In genomic region chr7:74130518-74130917, GRCh38 we compare ENCODE assay signal across 22 cellular contexts. TPM values are rescaled to one million over a fixed set of nuclear protein-coding genes. Genes with fewer than 3 reads are reported as not detected.
A peak's percentile ranks its signal among the peaks of the same experiment; 100 is the strongest.
DNase-seq lines count a peak whose midpoint lies in the region; ATAC-seq, FAIRE-seq and TF ChIP-seq lines count a peak whose summit lies in the region.
"Had no signal": no experiment of that assay in that cellular context is flagged by ENCODE, and none has a peak within 500 bp of the region (broad histone marks: within the 10 kb centered on the region; RNA-seq: fewer than 3 reads in every experiment).

No MANE protein-coding gene starts in this region.

- no peak for TF ChIP-seq RAD21 in HepG2 (CRISPR knock-in tag; IDR thresholded peaks at IDR 0.05)
- no peak for TF ChIP-seq RAD21 in HCT116 (IDR thresholded peaks at IDR 0.05; ENCODE audit: low read depth)

- CTCF ChIA-PET in HepG2 (lab: Yijun Ruan, JAX; ENCODE audit: low intra/inter-chr PET ratio, low total read pairs): no interaction called here
- CTCF ChIA-PET in HCT116 (lab: Charles Lee): interaction anchor here (1.4 kb wide), 1 partner anchor 11 kb away, joined by 5 read pairs; no protein-coding TSS in a partner anchor

- H3K9me2 ChIP-seq in HCT116 (ENCODE audit: insufficient read depth): no peaks in the 10 kb centered on the region

- intact Hi-C loops in HepG2 (cut with micrococcal nuclease; ENCODE audit: unreplicated experiment): no loop called here
- intact Hi-C loops in right lobe of liver (cut with DNase I): no loop called here
- intact Hi-C loops in HCT116 (cut with micrococcal nuclease): no loop called here

- FAIRE-seq in HepG2 (lab: Jason Lieb, UNC): no peak
- FAIRE-seq: G401.6, GM12891 had no signal

- no peaks in the 10 kb centered on the region for H3K79me2 ChIP-seq in HepG2 (ENCODE audit: insufficient read depth, low read length)
- no peaks in the 10 kb centered on the region for H3K79me2 ChIP-seq in HCT116 (ENCODE audit: insufficient read depth, low read length)

- no peak for DNase-seq in HepG2 (ENCODE audit: low spot score)
- DNase-seq in right lobe of liver: no peak
- no peak for DNase-seq in HCT116 (ENCODE audit: low read depth, low spot score)
- no peak for DNase-seq in WERI-Rb-1
- DNase-seq in stimulated activated naive CD8-positive, alpha-beta T cell treated with anti-CD3 and anti-CD28 coated beads, Interleukin-15, Interleukin-2, amounts not matched to agents 100 U/mL and 50 U/mL, for 24 hours: no peak
- DNase-seq: ACHN; BE2C; C1 segment of cervical spinal cord; CD4-positive, alpha-beta memory T cell; CD4-positive, CD25-positive, alpha-beta regulatory T cell; CD8-positive, alpha-beta memory T cell; COR-L47; DMS 273 treated with DMSO at 0.1 percent for 48 hours; DMS153; DMS53; DMS79; DND-41; GF-D8 had no signal

- H3K9ac ChIP-seq in HepG2 (ENCODE audit: insufficient read depth, low read depth, low read length) (no peak overlapping the region), HCT116 (ENCODE audit: low read length) (no peak overlapping the region)
- H3K9ac ChIP-seq: BLaER1 had no signal

- H2AFZ ChIP-seq in HepG2 (ENCODE audit: low read length) (no peak overlapping the region), HCT116 (ENCODE audit: low read depth, low read length, poor library complexity, severe bottlenecking) (peak overlapping the region; percentile 17)

- no TSS peak for BruUV-seq in HepG2 (replicated peaks; lab: Mats Ljungman, UMichigan)
- BruUV-seq in HCT116 (replicated peaks; lab: Mats Ljungman, UMichigan): no TSS peak

- POLR2A ChIA-PET in HepG2 (lab: Yijun Ruan, JAX) (no interaction called here), HCT116 (lab: Charles Lee) (no interaction called here)

- H3K4me1 ChIP-seq in HepG2 (ENCODE audit: insufficient read depth, low read length) (no peaks in the 10 kb centered on the region), right lobe of liver (no peaks in the 10 kb centered on the region), HCT116 (ENCODE audit: control insufficient read depth in 1 of 2, insufficient read depth in 2 of 2, low read length in 2 of 2) (peaks cover 27 to 35% of the 10 kb centered on the region in 2 experiments)
- H3K4me1 ChIP-seq: BE2C had no signal

- H3K27ac ChIP-seq in HepG2 (ENCODE audit: extremely low read length, insufficient read depth, low read length) (no peak overlapping the region), right lobe of liver (no peak overlapping the region), HCT116 (ENCODE audit: low read depth, low read length) (no peak overlapping the region), WERI-Rb-1 (no peak overlapping the region)
- H3K27ac ChIP-seq: 22Rv1, BLaER1 had no signal

- 40% methylated on average over 4 of the region's 4 CpGs for WGBS in HepG2 (ENCODE audit: low lambda C conversion rate)
- 73% methylated on average over 4 of the region's 4 CpGs for WGBS in right lobe of liver (ENCODE audit: insufficient coverage, low coverage, low lambda C conversion rate, missing lambda C conversion rate)

- H3K36me3 ChIP-seq in HepG2 (replicated peaks in 1 of 2; ENCODE audit: control insufficient read depth in 1 of 2, insufficient read depth in 2 of 2, low read length in 2 of 2) (no peaks in the 10 kb centered on the region), right lobe of liver (no peaks in the 10 kb centered on the region), HCT116 (ENCODE audit: control insufficient read depth in 1 of 2, insufficient read depth in 2 of 2, low read length in 2 of 2) (no peaks in the 10 kb centered on the region), WERI-Rb-1 (no peaks in the 10 kb centered on the region)
- H3K36me3 ChIP-seq: BE2C, BLaER1 had no signal

- H3K4me3 ChIP-seq in HepG2 (replicated peaks in 1 of 3; ENCODE audit: insufficient read depth in 1 of 3, low read depth in 2 of 3, low read length in 3 of 3): no peak overlapping the region
- no peak overlapping the region for H3K4me3 ChIP-seq in right lobe of liver
- no peak overlapping the region for H3K4me3 ChIP-seq in HCT116 (replicated peaks in 1 of 2; ENCODE audit: low read depth in 1 of 2, low read length in 2 of 2)
- no peak overlapping the region for H3K4me3 ChIP-seq in WERI-Rb-1 (ENCODE audit: low read depth, low read length)
- H3K4me3 ChIP-seq: BLaER1 had no signal

- RAD21 ChIA-PET in HCT116 (lab: Charles Lee; ENCODE audit: low non-redundant PET in 1 of 2, low total read pairs in 2 of 2, uncharacterized antibody in 2 of 2, unreplicated experiment in 2 of 2): interaction anchor here in 1 of 2 experiments (0.6 kb wide), 1 partner anchor 58 kb away, joined by 8 read pairs; no protein-coding TSS in a partner anchor

- H3K9me3 ChIP-seq in HepG2 (ENCODE audit: low read length) (no peaks in the 10 kb centered on the region), right lobe of liver (no peaks in the 10 kb centered on the region), HCT116 (ENCODE audit: control insufficient read depth in 1 of 2, insufficient read depth in 1 of 2, low read depth in 1 of 2, low read length in 2 of 2) (no peaks in the 10 kb centered on the region), WERI-Rb-1 (ENCODE audit: severe bottlenecking) (no peaks in the 10 kb centered on the region)
- H3K9me3 ChIP-seq: BE2C, BLaER1 had no signal

- TF ChIP-seq CTCF in HepG2 (CRISPR knock-in tag; IDR thresholded peaks at IDR 0.05): no peak
- no peak for TF ChIP-seq CTCF in right lobe of liver (IDR thresholded peaks at IDR 0.05)
- no peak for TF ChIP-seq CTCF in HCT116 (IDR thresholded peaks at IDR 0.05 in 2 of 3, conservative IDR thresholded peaks at IDR 0.05 in 1 of 3; ENCODE audit: borderline replicate concordance in 1 of 3, insufficient read depth in 1 of 3, low read depth in 2 of 3, low read length in 2 of 3)
- no peak for TF ChIP-seq CTCF in WERI-Rb-1 (IDR thresholded peaks at IDR 0.05; ENCODE audit: low read depth, low read length)

- ATAC-seq in HepG2: no peak
- ATAC-seq in right lobe of liver: no peak
- ATAC-seq in HCT116: no peak
- ATAC-seq in stimulated activated naive CD8-positive, alpha-beta T cell treated with anti-CD3 and anti-CD28 coated beads, Interleukin-15, Interleukin-2, amounts not matched to agents 100 U/mL and 50 U/mL, for 24 hours: no peak

- H3K4me2 ChIP-seq in HepG2 (ENCODE audit: low read depth, low read length): no peak overlapping the region
- no peak overlapping the region for H3K4me2 ChIP-seq in HCT116 (ENCODE audit: low read length)
- H3K4me2 ChIP-seq: BLaER1 had no signal

- in situ Hi-C loops in HepG2 (cut with HindIII; ENCODE audit: extremely low pct_ligation_motif_present, low pct_unique_long_range_greater_than_20kb): no loop called here

- TF ChIP-seq EP300 in HepG2 (IDR thresholded peaks at IDR 0.05; ENCODE audit: low read depth in 2 of 2, low read length in 2 of 2) (no peak), HepG2 (CRISPR knock-in tag; IDR thresholded peaks at IDR 0.05; ENCODE audit: borderline replicate concordance) (no peak)

- TF ChIP-seq POLR2A in HepG2 (IDR thresholded peaks at IDR 0.05; ENCODE audit: insufficient read depth in 1 of 2, low read depth in 2 of 2, low read length in 2 of 2) (no peak), right lobe of liver (IDR thresholded peaks at IDR 0.05) (no peak), HCT116 (IDR thresholded peaks at IDR 0.05; ENCODE audit: borderline replicate concordance, extremely low read depth, insufficient read depth, insufficient read length) (no peak)

- no peaks in the 10 kb centered on the region for H4K20me1 ChIP-seq in HepG2 (ENCODE audit: insufficient read depth, low read length)
- H4K20me1 ChIP-seq in HCT116 (ENCODE audit: insufficient read depth): no peaks in the 10 kb centered on the region
- H4K20me1 ChIP-seq: BLaER1 had no signal

- H3K27me3 ChIP-seq in HepG2 (ENCODE audit: control insufficient read depth in 1 of 2, insufficient read depth in 2 of 2, low read length in 2 of 2) (no peaks in the 10 kb centered on the region), right lobe of liver (no peaks in the 10 kb centered on the region), HCT116 (ENCODE audit: insufficient read depth, low read length) (no peaks in the 10 kb centered on the region), WERI-Rb-1 (ENCODE audit: insufficient read depth, low read depth, severe bottlenecking) (no peaks in the 10 kb centered on the region)
- H3K27me3 ChIP-seq: BE2C, BLaER1 had no signal

RNA-seq across cellular contexts. Expression of gene EIF4H, which starts 43.6 kb away (rescaled TPM):
- total RNA-seq in HepG2 (2016; rRNA removed; fragmentation: Illumina TruSeq; extraction: Trizol): 321 and 356 TPM in 2 replicates
- 23.2 and 29.3 TPM in 2 replicates for total RNA-seq in HepG2 (2016; cell fraction: cytosol; rRNA removed; fragmentation: Illumina TruSeq; extraction: Trizol; ENCODE audit: low read depth)
- 329 and 330 TPM in 2 replicates for total RNA-seq in HepG2 (2016; cell fraction: insoluble cytoplasmic fraction; rRNA removed; fragmentation: Illumina TruSeq; extraction: Trizol)
- total RNA-seq in HepG2 (2016; cell fraction: membrane; rRNA removed; fragmentation: Illumina TruSeq; extraction: Trizol): 89.4 and 96.4 TPM in 2 replicates
- total RNA-seq in HepG2 (2016; cell fraction: nucleus; rRNA removed; fragmentation: Illumina TruSeq; extraction: Trizol): 126 and 145 TPM in 2 replicates
- 200 and 232 TPM in 2 replicates for polyA plus RNA-seq in HepG2 (2011; rRNA removed)
- polyA plus RNA-seq in HepG2 (2011; cell fraction: cytosol; rRNA removed): 246 and 252 TPM in 2 replicates
- 96.2 and 102 TPM in 2 replicates for polyA plus RNA-seq in HepG2 (2011; cell fraction: nucleus; rRNA removed)
- 170 and 183 TPM in 2 replicates for polyA plus RNA-seq in HepG2 (2012)
- 19.6 and 20.9 TPM in 2 replicates for polyA plus RNA-seq in HepG2 (2016; cell fraction: cytosol; fragmentation: Illumina TruSeq; extraction: Trizol; ENCODE audit: low read depth)
- 319 and 333 TPM in 2 replicates for polyA plus RNA-seq in HepG2 (2016; cell fraction: insoluble cytoplasmic fraction; fragmentation: Illumina TruSeq; extraction: Trizol; ENCODE audit: low read depth)
- polyA plus RNA-seq in HepG2 (2016; cell fraction: membrane; fragmentation: Illumina TruSeq; extraction: Trizol; ENCODE audit: low read depth): 53.6 and 62.6 TPM in 2 replicates
- 181 and 191 TPM in 2 replicates for polyA plus RNA-seq in HepG2 (2016; cell fraction: nucleus; fragmentation: Illumina TruSeq; extraction: Trizol; ENCODE audit: insufficient read depth, low read depth)
- polyA minus RNA-seq in HepG2 (2011; rRNA and poly(A)+ RNA removed; ENCODE audit: low replicate concordance): 265 and 269 TPM in 2 replicates
- 130 and 142 TPM in 2 replicates for polyA minus RNA-seq in HepG2 (2011; cell fraction: cytosol; rRNA and poly(A)+ RNA removed)
- polyA minus RNA-seq in HepG2 (2011; cell fraction: nucleus; rRNA and poly(A)+ RNA removed): 82.8 and 86.5 TPM in 2 replicates
- 100 to 1,000 TPM; 117 to 128 (median 118) TPM for total RNA-seq in right lobe of liver
- 384 TPM for total RNA-seq in HCT116 (2021; ENCODE audit: unreplicated experiment)
- 300 and 343 TPM in 2 replicates for polyA plus RNA-seq in HCT116 (2012)

RNA-seq across cellular contexts. Expression of gene LIMK1, which starts 46.9 kb away (rescaled TPM):
- total RNA-seq in HepG2 (2016; rRNA removed; fragmentation: Illumina TruSeq; extraction: Trizol): 8.2 and 8.9 TPM in 2 replicates
- 4.6 and 5.6 TPM in 2 replicates for total RNA-seq in HepG2 (2016; cell fraction: cytosol; rRNA removed; fragmentation: Illumina TruSeq; extraction: Trizol; ENCODE audit: low read depth)
- total RNA-seq in HepG2 (2016; cell fraction: insoluble cytoplasmic fraction; rRNA removed; fragmentation: Illumina TruSeq; extraction: Trizol): 6.7 and 8.6 TPM in 2 replicates
- 16.3 and 16.4 TPM in 2 replicates for total RNA-seq in HepG2 (2016; cell fraction: membrane; rRNA removed; fragmentation: Illumina TruSeq; extraction: Trizol)
- total RNA-seq in HepG2 (2016; cell fraction: nucleus; rRNA removed; fragmentation: Illumina TruSeq; extraction: Trizol): 6.6 TPM in 2 replicates
- 18.8 and 22.5 TPM in 2 replicates for polyA plus RNA-seq in HepG2 (2011; rRNA removed)
- polyA plus RNA-seq in HepG2 (2011; cell fraction: cytosol; rRNA removed): 12.2 and 13.7 TPM in 2 replicates
- 28.7 and 31.1 TPM in 2 replicates for polyA plus RNA-seq in HepG2 (2011; cell fraction: nucleus; rRNA removed)
- polyA plus RNA-seq in HepG2 (2012): 8.3 and 10.9 TPM in 2 replicates
- 7.5 and 8.7 TPM in 2 replicates for polyA plus RNA-seq in HepG2 (2016; cell fraction: cytosol; fragmentation: Illumina TruSeq; extraction: Trizol; ENCODE audit: low read depth)
- 10.6 and 14.3 TPM in 2 replicates for polyA plus RNA-seq in HepG2 (2016; cell fraction: insoluble cytoplasmic fraction; fragmentation: Illumina TruSeq; extraction: Trizol; ENCODE audit: low read depth)
- 18.8 and 20.9 TPM in 2 replicates for polyA plus RNA-seq in HepG2 (2016; cell fraction: membrane; fragmentation: Illumina TruSeq; extraction: Trizol; ENCODE audit: low read depth)
- polyA plus RNA-seq in HepG2 (2016; cell fraction: nucleus; fragmentation: Illumina TruSeq; extraction: Trizol; ENCODE audit: insufficient read depth, low read depth): 14.4 and 15.5 TPM in 2 replicates
- 36.5 and 57.3 TPM in 2 replicates for polyA minus RNA-seq in HepG2 (2011; rRNA and poly(A)+ RNA removed; ENCODE audit: low replicate concordance)
- polyA minus RNA-seq in HepG2 (2011; cell fraction: cytosol; rRNA and poly(A)+ RNA removed): 10.0 and 11.6 TPM in 2 replicates
- polyA minus RNA-seq in HepG2 (2011; cell fraction: nucleus; rRNA and poly(A)+ RNA removed): 4.1 and 4.8 TPM in 2 replicates
- total RNA-seq in right lobe of liver: 1 to 10 TPM; 3.1 to 9.9 (median 5.8) TPM
- total RNA-seq in HCT116 (2021; ENCODE audit: unreplicated experiment): 56.3 TPM
- 43.5 and 53.3 TPM in 2 replicates for polyA plus RNA-seq in HCT116 (2012)
